In the genomic region with DNA sequence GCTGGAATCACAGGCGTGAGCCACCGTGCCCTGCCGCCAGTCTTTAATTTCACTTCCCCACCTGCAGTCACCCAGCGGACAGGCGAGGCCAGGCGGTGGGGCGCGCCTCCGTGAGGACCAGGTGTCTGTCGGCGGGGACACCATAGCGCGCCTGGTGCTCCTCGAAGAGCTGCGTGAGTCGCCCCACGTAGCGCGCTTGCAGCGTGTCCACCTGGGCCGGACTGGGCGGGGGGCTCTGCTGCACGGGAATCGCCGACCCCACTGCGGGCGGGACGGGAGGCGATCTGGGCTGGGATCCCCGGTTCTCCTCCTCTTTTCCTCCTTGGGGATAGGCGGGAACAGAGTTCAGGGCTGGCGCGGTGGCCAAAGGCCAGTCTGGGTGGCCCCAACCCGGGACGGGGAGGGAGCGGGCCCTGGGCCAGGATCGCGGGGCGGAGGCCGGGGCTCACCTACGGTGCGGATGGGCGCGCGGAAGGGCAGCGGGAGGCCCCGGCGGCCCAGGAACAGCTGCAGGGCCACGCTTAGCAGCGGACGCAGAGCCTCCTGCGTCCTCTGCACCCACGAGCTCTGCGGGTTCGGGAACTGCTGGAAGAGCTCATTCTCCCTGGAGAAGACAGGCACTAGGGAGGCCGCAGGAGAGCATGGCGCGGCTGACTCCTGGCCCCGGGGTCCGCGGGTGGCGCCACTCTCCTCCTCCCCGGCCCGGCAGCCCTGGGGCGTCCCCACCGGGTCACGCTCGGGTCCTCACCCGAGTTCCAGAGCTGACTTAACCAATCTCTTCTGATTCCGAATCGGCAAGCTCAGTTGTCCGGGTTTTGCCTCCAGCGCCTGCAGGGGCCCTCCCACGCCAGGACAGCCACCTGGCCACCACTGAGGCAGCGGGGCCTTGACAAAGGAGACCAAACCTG, we compare ENCODE assay signal across 1 cellular context.
TF ChIP-seq lines count a peak whose summit lies in the region.

No MANE protein-coding gene starts in this region.

TF ChIP-seq in WTC11, 78 proteins besides CTCF, POLR2A, EP300 and RAD21 (continued from another document):
- peak; percentile 34; the same call in 1 of the 2 replicates for TF ChIP-seq TP53 (CRISPR knock-in tag; IDR thresholded peaks at IDR 0.05)
- TF ChIP-seq, protein P1, sequence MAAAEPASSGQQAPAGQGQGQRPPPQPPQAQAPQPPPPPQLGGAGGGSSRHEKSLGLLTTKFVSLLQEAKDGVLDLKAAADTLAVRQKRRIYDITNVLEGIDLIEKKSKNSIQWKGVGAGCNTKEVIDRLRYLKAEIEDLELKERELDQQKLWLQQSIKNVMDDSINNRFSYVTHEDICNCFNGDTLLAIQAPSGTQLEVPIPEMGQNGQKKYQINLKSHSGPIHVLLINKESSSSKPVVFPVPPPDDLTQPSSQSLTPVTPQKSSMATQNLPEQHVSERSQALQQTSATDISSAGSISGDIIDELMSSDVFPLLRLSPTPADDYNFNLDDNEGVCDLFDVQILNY (CRISPR knock-in tag; IDR thresholded peaks at IDR 0.05) = 0 out of 2 replicates have a peak, but pooled peaks have one; percentile 31
- TF ChIP-seq OVOL2 (CRISPR knock-in tag; IDR thresholded peaks at IDR 0.05; ENCODE audit: borderline replicate concordance) = no peak
- TF ChIP-seq, protein P2, sequence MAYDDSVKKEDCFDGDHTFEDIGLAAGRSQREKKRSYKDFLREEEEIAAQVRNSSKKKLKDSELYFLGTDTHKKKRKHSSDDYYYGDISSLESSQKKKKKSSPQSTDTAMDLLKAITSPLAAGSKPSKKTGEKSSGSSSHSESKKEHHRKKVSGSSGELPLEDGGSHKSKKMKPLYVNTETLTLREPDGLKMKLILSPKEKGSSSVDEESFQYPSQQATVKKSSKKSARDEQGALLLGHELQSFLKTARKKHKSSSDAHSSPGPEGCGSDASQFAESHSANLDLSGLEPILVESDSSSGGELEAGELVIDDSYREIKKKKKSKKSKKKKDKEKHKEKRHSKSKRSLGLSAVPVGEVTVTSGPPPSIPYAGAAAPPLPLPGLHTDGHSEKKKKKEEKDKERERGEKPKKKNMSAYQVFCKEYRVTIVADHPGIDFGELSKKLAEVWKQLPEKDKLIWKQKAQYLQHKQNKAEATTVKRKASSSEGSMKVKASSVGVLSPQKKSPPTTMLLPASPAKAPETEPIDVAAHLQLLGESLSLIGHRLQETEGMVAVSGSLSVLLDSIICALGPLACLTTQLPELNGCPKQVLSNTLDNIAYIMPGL (CRISPR knock-in tag; IDR thresholded peaks at IDR 0.05) = 0 out of 2 replicates have a peak, but pooled peaks have one; percentile 48
- no peak; the same call in 1 of the 2 replicates for TF ChIP-seq NFYB (CRISPR knock-in tag; conservative IDR thresholded peaks at IDR 0.05; ENCODE audit: low read depth)
- peak; percentile 15; the same call in 1 of the 2 replicates for TF ChIP-seq ZBTB21 (CRISPR knock-in tag; IDR thresholded peaks at IDR 0.05; ENCODE audit: borderline replicate concordance)
- 0 out of 2 replicates have a peak, but pooled peaks have one; percentile 14 for TF ChIP-seq ZNF423 (CRISPR knock-in tag; IDR thresholded peaks at IDR 0.05)
- TF ChIP-seq, protein P3, sequence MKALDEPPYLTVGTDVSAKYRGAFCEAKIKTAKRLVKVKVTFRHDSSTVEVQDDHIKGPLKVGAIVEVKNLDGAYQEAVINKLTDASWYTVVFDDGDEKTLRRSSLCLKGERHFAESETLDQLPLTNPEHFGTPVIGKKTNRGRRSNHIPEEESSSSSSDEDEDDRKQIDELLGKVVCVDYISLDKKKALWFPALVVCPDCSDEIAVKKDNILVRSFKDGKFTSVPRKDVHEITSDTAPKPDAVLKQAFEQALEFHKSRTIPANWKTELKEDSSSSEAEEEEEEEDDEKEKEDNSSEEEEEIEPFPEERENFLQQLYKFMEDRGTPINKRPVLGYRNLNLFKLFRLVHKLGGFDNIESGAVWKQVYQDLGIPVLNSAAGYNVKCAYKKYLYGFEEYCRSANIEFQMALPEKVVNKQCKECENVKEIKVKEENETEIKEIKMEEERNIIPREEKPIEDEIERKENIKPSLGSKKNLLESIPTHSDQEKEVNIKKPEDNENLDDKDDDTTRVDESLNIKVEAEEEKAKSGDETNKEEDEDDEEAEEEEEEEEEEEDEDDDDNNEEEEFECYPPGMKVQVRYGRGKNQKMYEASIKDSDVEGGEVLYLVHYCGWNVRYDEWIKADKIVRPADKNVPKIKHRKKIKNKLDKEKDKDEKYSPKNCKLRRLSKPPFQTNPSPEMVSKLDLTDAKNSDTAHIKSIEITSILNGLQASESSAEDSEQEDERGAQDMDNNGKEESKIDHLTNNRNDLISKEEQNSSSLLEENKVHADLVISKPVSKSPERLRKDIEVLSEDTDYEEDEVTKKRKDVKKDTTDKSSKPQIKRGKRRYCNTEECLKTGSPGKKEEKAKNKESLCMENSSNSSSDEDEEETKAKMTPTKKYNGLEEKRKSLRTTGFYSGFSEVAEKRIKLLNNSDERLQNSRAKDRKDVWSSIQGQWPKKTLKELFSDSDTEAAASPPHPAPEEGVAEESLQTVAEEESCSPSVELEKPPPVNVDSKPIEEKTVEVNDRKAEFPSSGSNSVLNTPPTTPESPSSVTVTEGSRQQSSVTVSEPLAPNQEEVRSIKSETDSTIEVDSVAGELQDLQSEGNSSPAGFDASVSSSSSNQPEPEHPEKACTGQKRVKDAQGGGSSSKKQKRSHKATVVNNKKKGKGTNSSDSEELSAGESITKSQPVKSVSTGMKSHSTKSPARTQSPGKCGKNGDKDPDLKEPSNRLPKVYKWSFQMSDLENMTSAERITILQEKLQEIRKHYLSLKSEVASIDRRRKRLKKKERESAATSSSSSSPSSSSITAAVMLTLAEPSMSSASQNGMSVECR (CRISPR knock-in tag; IDR thresholded peaks at IDR 0.05; ENCODE audit: borderline replicate concordance) = 0 out of 2 replicates have a peak, but pooled peaks have one; percentile 17
- TF ChIP-seq NR3C1 (CRISPR knock-in tag; conservative IDR thresholded peaks at IDR 0.05; ENCODE audit: low read depth) = 0 out of 2 replicates have a peak, but pooled peaks have one; percentile 56
- 0 out of 2 replicates have a peak, but pooled peaks have one; percentile 79 for TF ChIP-seq CBFB (CRISPR knock-in tag; IDR thresholded peaks at IDR 0.05; ENCODE audit: low read depth)
- TF ChIP-seq, protein P4, sequence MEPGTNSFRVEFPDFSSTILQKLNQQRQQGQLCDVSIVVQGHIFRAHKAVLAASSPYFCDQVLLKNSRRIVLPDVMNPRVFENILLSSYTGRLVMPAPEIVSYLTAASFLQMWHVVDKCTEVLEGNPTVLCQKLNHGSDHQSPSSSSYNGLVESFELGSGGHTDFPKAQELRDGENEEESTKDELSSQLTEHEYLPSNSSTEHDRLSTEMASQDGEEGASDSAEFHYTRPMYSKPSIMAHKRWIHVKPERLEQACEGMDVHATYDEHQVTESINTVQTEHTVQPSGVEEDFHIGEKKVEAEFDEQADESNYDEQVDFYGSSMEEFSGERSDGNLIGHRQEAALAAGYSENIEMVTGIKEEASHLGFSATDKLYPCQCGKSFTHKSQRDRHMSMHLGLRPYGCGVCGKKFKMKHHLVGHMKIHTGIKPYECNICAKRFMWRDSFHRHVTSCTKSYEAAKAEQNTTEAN (CRISPR knock-in tag; IDR thresholded peaks at IDR 0.05) = peak; percentile 64; the same call in 1 of the 2 replicates
- TF ChIP-seq, protein P5, sequence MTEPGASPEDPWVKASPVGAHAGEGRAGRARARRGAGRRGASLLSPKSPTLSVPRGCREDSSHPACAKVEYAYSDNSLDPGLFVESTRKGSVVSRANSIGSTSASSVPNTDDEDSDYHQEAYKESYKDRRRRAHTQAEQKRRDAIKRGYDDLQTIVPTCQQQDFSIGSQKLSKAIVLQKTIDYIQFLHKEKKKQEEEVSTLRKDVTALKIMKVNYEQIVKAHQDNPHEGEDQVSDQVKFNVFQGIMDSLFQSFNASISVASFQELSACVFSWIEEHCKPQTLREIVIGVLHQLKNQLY (CRISPR knock-in tag; IDR thresholded peaks at IDR 0.05) = no peak
- peak; percentile 69; the same call in 1 of the 2 replicates for TF ChIP-seq RELA (CRISPR knock-in tag; IDR thresholded peaks at IDR 0.05; ENCODE audit: borderline replicate concordance)
- TF ChIP-seq ESRRA (CRISPR knock-in tag; IDR thresholded peaks at IDR 0.05; ENCODE audit: borderline replicate concordance) = 0 out of 2 replicates have a peak, but pooled peaks have one; percentile 49
- TF ChIP-seq KAT7 (CRISPR knock-in tag; IDR thresholded peaks at IDR 0.05; ENCODE audit: borderline replicate concordance) = 0 out of 2 replicates have a peak, but pooled peaks have one; percentile 40
- TF ChIP-seq, protein P6, sequence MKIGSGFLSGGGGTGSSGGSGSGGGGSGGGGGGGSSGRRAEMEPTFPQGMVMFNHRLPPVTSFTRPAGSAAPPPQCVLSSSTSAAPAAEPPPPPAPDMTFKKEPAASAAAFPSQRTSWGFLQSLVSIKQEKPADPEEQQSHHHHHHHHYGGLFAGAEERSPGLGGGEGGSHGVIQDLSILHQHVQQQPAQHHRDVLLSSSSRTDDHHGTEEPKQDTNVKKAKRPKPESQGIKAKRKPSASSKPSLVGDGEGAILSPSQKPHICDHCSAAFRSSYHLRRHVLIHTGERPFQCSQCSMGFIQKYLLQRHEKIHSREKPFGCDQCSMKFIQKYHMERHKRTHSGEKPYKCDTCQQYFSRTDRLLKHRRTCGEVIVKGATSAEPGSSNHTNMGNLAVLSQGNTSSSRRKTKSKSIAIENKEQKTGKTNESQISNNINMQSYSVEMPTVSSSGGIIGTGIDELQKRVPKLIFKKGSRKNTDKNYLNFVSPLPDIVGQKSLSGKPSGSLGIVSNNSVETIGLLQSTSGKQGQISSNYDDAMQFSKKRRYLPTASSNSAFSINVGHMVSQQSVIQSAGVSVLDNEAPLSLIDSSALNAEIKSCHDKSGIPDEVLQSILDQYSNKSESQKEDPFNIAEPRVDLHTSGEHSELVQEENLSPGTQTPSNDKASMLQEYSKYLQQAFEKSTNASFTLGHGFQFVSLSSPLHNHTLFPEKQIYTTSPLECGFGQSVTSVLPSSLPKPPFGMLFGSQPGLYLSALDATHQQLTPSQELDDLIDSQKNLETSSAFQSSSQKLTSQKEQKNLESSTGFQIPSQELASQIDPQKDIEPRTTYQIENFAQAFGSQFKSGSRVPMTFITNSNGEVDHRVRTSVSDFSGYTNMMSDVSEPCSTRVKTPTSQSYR (CRISPR knock-in tag; IDR thresholded peaks at IDR 0.05) = 0 out of 2 replicates have a peak, but pooled peaks have one; percentile 40
- TF ChIP-seq, protein P7, sequence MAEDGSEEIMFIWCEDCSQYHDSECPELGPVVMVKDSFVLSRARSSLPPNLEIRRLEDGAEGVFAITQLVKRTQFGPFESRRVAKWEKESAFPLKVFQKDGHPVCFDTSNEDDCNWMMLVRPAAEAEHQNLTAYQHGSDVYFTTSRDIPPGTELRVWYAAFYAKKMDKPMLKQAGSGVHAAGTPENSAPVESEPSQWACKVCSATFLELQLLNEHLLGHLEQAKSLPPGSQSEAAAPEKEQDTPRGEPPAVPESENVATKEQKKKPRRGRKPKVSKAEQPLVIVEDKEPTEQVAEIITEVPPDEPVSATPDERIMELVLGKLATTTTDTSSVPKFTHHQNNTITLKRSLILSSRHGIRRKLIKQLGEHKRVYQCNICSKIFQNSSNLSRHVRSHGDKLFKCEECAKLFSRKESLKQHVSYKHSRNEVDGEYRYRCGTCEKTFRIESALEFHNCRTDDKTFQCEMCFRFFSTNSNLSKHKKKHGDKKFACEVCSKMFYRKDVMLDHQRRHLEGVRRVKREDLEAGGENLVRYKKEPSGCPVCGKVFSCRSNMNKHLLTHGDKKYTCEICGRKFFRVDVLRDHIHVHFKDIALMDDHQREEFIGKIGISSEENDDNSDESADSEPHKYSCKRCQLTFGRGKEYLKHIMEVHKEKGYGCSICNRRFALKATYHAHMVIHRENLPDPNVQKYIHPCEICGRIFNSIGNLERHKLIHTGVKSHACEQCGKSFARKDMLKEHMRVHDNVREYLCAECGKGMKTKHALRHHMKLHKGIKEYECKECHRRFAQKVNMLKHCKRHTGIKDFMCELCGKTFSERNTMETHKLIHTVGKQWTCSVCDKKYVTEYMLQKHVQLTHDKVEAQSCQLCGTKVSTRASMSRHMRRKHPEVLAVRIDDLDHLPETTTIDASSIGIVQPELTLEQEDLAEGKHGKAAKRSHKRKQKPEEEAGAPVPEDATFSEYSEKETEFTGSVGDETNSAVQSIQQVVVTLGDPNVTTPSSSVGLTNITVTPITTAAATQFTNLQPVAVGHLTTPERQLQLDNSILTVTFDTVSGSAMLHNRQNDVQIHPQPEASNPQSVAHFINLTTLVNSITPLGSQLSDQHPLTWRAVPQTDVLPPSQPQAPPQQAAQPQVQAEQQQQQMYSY (CRISPR knock-in tag; IDR thresholded peaks at IDR 0.05) = peak; percentile 90
- TF ChIP-seq, protein P8, sequence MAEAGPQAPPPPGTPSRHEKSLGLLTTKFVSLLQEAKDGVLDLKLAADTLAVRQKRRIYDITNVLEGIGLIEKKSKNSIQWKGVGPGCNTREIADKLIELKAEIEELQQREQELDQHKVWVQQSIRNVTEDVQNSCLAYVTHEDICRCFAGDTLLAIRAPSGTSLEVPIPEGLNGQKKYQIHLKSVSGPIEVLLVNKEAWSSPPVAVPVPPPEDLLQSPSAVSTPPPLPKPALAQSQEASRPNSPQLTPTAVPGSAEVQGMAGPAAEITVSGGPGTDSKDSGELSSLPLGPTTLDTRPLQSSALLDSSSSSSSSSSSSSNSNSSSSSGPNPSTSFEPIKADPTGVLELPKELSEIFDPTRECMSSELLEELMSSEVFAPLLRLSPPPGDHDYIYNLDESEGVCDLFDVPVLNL (CRISPR knock-in tag; IDR thresholded peaks at IDR 0.05; ENCODE audit: borderline replicate concordance, low read depth) = no peak
- TF ChIP-seq FOXP1 (CRISPR knock-in tag; IDR thresholded peaks at IDR 0.05; ENCODE audit: borderline replicate concordance) = peak; percentile 47; the same call in 1 of the 2 replicates
- TF ChIP-seq, protein P9, sequence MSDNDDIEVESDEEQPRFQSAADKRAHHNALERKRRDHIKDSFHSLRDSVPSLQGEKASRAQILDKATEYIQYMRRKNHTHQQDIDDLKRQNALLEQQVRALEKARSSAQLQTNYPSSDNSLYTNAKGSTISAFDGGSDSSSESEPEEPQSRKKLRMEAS (CRISPR knock-in tag; IDR thresholded peaks at IDR 0.05) = peak; percentile 63
